ENCODE assay signal across 9 cellular contexts in the genomic region with DNA sequence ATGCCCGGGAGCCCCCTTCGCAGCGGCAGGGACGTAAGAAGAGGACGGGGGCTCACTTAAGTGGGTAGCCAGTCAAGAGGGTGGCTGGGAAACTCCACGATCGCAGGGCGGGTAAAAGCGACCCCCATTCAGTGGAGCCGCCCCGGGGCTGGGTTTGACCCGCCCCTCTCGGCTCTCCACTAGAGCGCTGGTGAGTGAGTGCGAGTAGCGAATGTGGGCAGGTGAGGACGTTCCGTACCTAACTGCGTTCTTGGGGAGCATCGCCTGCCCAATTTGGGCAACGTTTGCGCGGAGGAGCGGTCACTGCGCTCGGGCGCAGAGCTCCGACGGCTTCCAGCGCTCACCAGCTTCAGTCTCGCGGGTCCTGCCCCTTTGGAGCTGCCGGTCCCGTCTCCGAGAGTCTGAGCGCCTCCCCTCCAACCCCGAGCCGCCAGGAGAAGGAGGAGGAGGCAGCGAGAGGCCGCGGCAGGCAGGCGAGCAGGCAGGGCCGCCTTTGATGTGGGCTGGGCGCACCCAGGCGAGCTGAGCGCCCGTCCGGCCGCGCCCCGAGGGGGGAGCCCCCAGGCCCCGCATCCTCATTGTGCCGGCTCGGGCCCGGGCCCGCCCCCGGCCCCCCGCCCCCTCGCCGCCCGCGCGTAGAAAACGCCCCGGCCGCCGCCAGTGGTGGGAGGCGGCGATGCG. TPM values are rescaled to one million over a fixed set of nuclear protein-coding genes. Genes with fewer than 3 reads are reported as not detected.
A peak's percentile ranks its signal among the peaks of the same experiment; 100 is the strongest.
DNase-seq lines count a peak whose midpoint lies in the region; ATAC-seq, FAIRE-seq and TF ChIP-seq lines count a peak whose summit lies in the region.
"Had no signal": no experiment of that assay in that cellular context is flagged by ENCODE, and none has a peak within 500 bp of the region (broad histone marks: within the 10 kb centered on the region; RNA-seq: fewer than 3 reads in every experiment).

A gene with protein sequence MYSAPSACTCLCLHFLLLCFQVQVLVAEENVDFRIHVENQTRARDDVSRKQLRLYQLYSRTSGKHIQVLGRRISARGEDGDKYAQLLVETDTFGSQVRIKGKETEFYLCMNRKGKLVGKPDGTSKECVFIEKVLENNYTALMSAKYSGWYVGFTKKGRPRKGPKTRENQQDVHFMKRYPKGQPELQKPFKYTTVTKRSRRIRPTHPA (plus strand): TSS at position 666 of the 681 bp plus-strand sequence. CDS start 553 bp downstream, outside the sequence.

- peak within 1 kb of the TSS; percentile 14 for H2AFZ ChIP-seq in trophoblast cell (ENCODE audit: insufficient read depth, low read length, poor library complexity)

- H3K27me3 ChIP-seq in trophoblast cell (ENCODE audit: insufficient read depth, low read length) = peaks cover 33% of the 10 kb centered on the region

- H4K8ac ChIP-seq in trophoblast cell (ENCODE audit: low read depth, low read length) = no peak within 1 kb of the TSS

- intact Hi-C loops in Right ventricle myocardium superior (cut with DNase I) = loop anchor here (2.0 to 10.0 kb wide), 3 partner anchors 428 to 626 kb away; no protein-coding TSS in a partner anchor

- H3K4me3 ChIP-seq in GM08714 (ENCODE audit: low read length) (peak within 1 kb of the TSS; percentile 36; the same call in 1 of the 2 replicates), HFF-Myc (replicated peaks; ENCODE audit: low read depth, low read length) (peak within 1 kb of the TSS; percentile 25), trophoblast cell (ENCODE audit: low read depth, low read length) (peak within 1 kb of the TSS; percentile 63)

- no peak for FAIRE-seq in GM19239 (lab: Jason Lieb, UNC)

- no peak within 1 kb of the TSS for H2BK120ac ChIP-seq in trophoblast cell (ENCODE audit: insufficient read depth, low read length, poor library complexity)

- peak; percentile 48 for ATAC-seq in Right ventricle myocardium superior (ENCODE audit: poor library complexity)

- no peak within 1 kb of the TSS for H3K14ac ChIP-seq in trophoblast cell (ENCODE audit: low read length)

- H3K9ac ChIP-seq in trophoblast cell (ENCODE audit: low read length) = no peak within 1 kb of the TSS

- H3K18ac ChIP-seq in trophoblast cell (ENCODE audit: low read length) = no peak within 1 kb of the TSS

- no peak within 1 kb of the TSS for H3K27ac ChIP-seq in trophoblast cell (ENCODE audit: low read depth, low read length)

- TF ChIP-seq CTCF in HFF-Myc (IDR thresholded peaks at IDR 0.05; ENCODE audit: low read depth, low read length, missing control alignments) = no peak

- no peaks in the 10 kb centered on the region for H3K79me1 ChIP-seq in trophoblast cell (ENCODE audit: low read length)

- H4K91ac ChIP-seq in trophoblast cell (ENCODE audit: low read depth, low read length) = no peak within 1 kb of the TSS

- peaks cover 3% of the 10 kb centered on the region for H3K9me3 ChIP-seq in trophoblast cell (ENCODE audit: insufficient read depth, low read depth, low read length)

- no peak within 1 kb of the TSS for H3K23ac ChIP-seq in trophoblast cell (ENCODE audit: low read length)

- H2BK12ac ChIP-seq in trophoblast cell (ENCODE audit: low read length) = no peak within 1 kb of the TSS

- H3K36me3 ChIP-seq in trophoblast cell (ENCODE audit: control insufficient read depth in 1 of 2, insufficient read depth in 2 of 2, low read length in 2 of 2) = no peaks in the 10 kb centered on the region

- WGBS in trophoblast cell (ENCODE audit: extremely low coverage, insufficient coverage, insufficient read length) = no CpG with 5 or more reads among the region's 70 CpGs

- no peak within 1 kb of the TSS for H3K4ac ChIP-seq in trophoblast cell (ENCODE audit: low read depth, low read length)

- H4K12ac ChIP-seq in trophoblast cell (ENCODE audit: low read depth, low read length) = no peak within 1 kb of the TSS

- DNase-seq in HFF-Myc (ENCODE audit: extremely low read depth, low read depth) (no peak), NCI-H510A (lab: John Stamatoyannopoulos, UW) (peak; percentile 59), activated gamma-delta T cell treated with Interleukin-2 at 50 U/mL for 16 hours (peak; percentile 25), Right ventricle myocardium superior (peak; percentile 75), trophoblast cell (peak; percentile 39 to 54), globus pallidus (ENCODE audit: low spot score) (no peak), GM19239 (ENCODE audit: insufficient read length, low spot score) (no peak)

- no peaks in the 10 kb centered on the region for H3K79me2 ChIP-seq in trophoblast cell (ENCODE audit: control insufficient read depth, insufficient read depth, low read length, poor library complexity)

- H3K4me1 ChIP-seq in trophoblast cell (ENCODE audit: control insufficient read depth in 1 of 2, insufficient read depth in 2 of 2, low read length in 2 of 2) = peaks cover 8 to 10% of the 10 kb centered on the region in 2 experiments

- peak within 1 kb of the TSS; percentile 82 for H3K4me2 ChIP-seq in trophoblast cell (ENCODE audit: low read length)

- H2AK5ac ChIP-seq in trophoblast cell (ENCODE audit: low read length) = no peak within 1 kb of the TSS

- H2BK5ac ChIP-seq in trophoblast cell (ENCODE audit: low read depth, low read length, poor library complexity) = no peak within 1 kb of the TSS

RNA-seq across cellular contexts. Expression of the gene that starts here (rescaled TPM):
- 5.8 TPM for total RNA-seq in Right ventricle myocardium superior
- polyA plus RNA-seq in trophoblast cell (2013) = 8.7 and 10.3 TPM in 2 replicates
- total RNA-seq: bronchial epithelial cell had no signal

Comparison
In these comparisons a context has a peak if more than half of its experiments do, and no peak if none do; other contexts are left out.
1. DNase-seq: peak in NCI-H510A (single experiment), activated gamma-delta T cell treated with Interleukin-2 at 50 U/mL for 16 hours (single experiment), Right ventricle myocardium superior (single experiment) and trophoblast cell (2 of 2); none in HFF-Myc (single experiment), globus pallidus (single experiment) and GM19239 (single experiment).
2. Peak in every context shown above with its lines, with median percentiles within 50 percentile points of each other: H3K4me3 ChIP-seq.